2 cellular contexts compared by ENCODE assay signal in genomic region chr9:72491242-72491641, GRCh38.
TF ChIP-seq lines count a peak whose summit lies in the region.

No MANE protein-coding gene starts in this region.

TF ChIP-seq in GM23338, 12 proteins besides CTCF, POLR2A, EP300 and RAD21 (continued from another document):
- TF ChIP-seq ZNF462 (CRISPR knock-in tag; IDR thresholded peaks at IDR 0.05) (no peak), STAT1 (IDR thresholded peaks at IDR 0.05; ENCODE audit: unreplicated experiment) (no peak), ZNF114 (CRISPR knock-in tag; IDR thresholded peaks at IDR 0.05) (no peak), NANOG (IDR thresholded peaks at IDR 0.05; ENCODE audit: borderline replicate concordance) (no peak), REST (IDR thresholded peaks at IDR 0.05; ENCODE audit: unreplicated experiment) (no peak), JUNB (IDR thresholded peaks at IDR 0.05; ENCODE audit: unreplicated experiment) (no peak), EZH2 (IDR thresholded peaks at IDR 0.05; ENCODE audit: low read depth, unreplicated experiment) (no peak), POLR2AphosphoS5 (IDR thresholded peaks at IDR 0.05; ENCODE audit: low read depth) (no peak), ETS1 (IDR thresholded peaks at IDR 0.05) (no peak), EZH2phosphoT487 (IDR thresholded peaks at IDR 0.05; ENCODE audit: unreplicated experiment) (no peak), CREB1 (CRISPR knock-in tag; IDR thresholded peaks at IDR 0.05; ENCODE audit: low read depth) (no peak)

TF ChIP-seq in GM12878, 131 proteins besides CTCF, POLR2A, EP300 and RAD21:
- TF ChIP-seq ZNF592 (IDR thresholded peaks at IDR 0.05) (0 out of 2 replicates have a peak, but pooled peaks have one; percentile 58), MEF2A (IDR thresholded peaks at IDR 0.05; ENCODE audit: insufficient read depth, low read depth, low read length) (no peak)
